14 cellular contexts compared by ENCODE assay signal in genomic region chr19:1932395-1932794, GRCh38. TPM values are rescaled to one million over a fixed set of nuclear protein-coding genes. Genes with fewer than 3 reads are reported as not detected.
DNase-seq lines count a peak whose midpoint lies in the region; ATAC-seq and TF ChIP-seq lines count a peak whose summit lies in the region.
"Had no signal": no experiment of that assay in that cellular context is flagged by ENCODE, and none has a peak within 500 bp of the region (broad histone marks: within the 10 kb centered on the region; RNA-seq: fewer than 3 reads in every experiment).

No MANE protein-coding gene starts in this region.

- H3K4me1 ChIP-seq in GM23338 (ENCODE audit: insufficient read depth): peaks cover 5% of the 10 kb centered on the region; the same call in 1 of the 2 replicates
- H3K4me1 ChIP-seq: BE2C had no signal

- TF ChIP-seq CTCF in GM23338 (conservative IDR thresholded peaks at IDR 0.05; ENCODE audit: low read depth in 2 of 2) (no peak), activated B cell treated with CpG ODN at 0.5 μM for 24 hours (IDR thresholded peaks at IDR 0.05) (no peak)

- POLR2A ChIA-PET in activated B cell treated with CpG ODN at 0.5 μM for 24 hours (lab: Charles Lee): interaction anchor here (0.6 to 2.1 kb wide), 16 partner anchors 9 to 1203 kb away, joined by 3 to 15 read pairs (median 5); partner anchors contain the start of genes BTBD2 and GNA15

- H3K4me1 Mint-ChIP-seq in GM23338 (0 out of 3 replicates have a peak, but pooled peaks cover 3% of the 10 kb centered on the region), activated B cell treated with CpG ODN at 0.5 μM for 24 hours (peaks cover 61% of the 10 kb centered on the region), naive B cell (peaks cover 55 to 75% (median 56%) of the 10 kb centered on the region in 3 donors)
- peaks cover 41 to 59% of the 10 kb centered on the region in 2 donors for H3K4me1 Mint-ChIP-seq in stimulated activated naive B cell treated with anti-CD40 and anti-IgM and Interleukin-4, amounts not matched to agents 10 μg/mL and 1 μg/mL and 100 μg/mL, for 72 hours
- H3K4me1 Mint-ChIP-seq in activated naive CD8-positive, alpha-beta T cell treated with anti-CD3 and anti-CD28 coated beads for 36 hours: peaks cover 11% of the 10 kb centered on the region

- H4K20me1 ChIP-seq in GM23338 (replicated peaks; ENCODE audit: insufficient read depth): no peaks in the 10 kb centered on the region; the same call in 1 of the 2 replicates

- H2AFZ ChIP-seq in GM23338: no peak overlapping the region
- H2AFZ ChIP-seq: GM23248 had no signal

- intact Hi-C loops in activated B cell treated with CpG ODN at 0.5 μM for 24 hours (cut with micrococcal nuclease): loop anchor here (2.0 kb wide), 1 partner anchor 28 kb away; the partner anchor contains the start of genes ADAT3 and SCAMP4

- DNase-seq in GM23338 (ENCODE audit: low spot score) (no peak), activated B cell treated with CpG ODN at 0.5 μM for 24 hours (no peak), naive B cell (no peak), HCEC 1CT (no peak)
- no peak for DNase-seq in stimulated activated naive B cell treated with anti-CD40 and anti-IgM and Interleukin-4, amounts not matched to agents 10 μg/mL and 1 μg/mL and 100 μg/mL, for 72 hours
- DNase-seq in activated naive CD8-positive, alpha-beta T cell treated with anti-CD3 and anti-CD28 coated beads for 36 hours: no peak
- DNase-seq: BE2C; CD4-positive, alpha-beta memory T cell; COR-L47; DND-41; GM23248; H9 had no signal

- no peaks in the 10 kb centered on the region for H3K36me3 ChIP-seq in GM23338 (ENCODE audit: insufficient read depth)
- H3K36me3 ChIP-seq: BE2C had no signal

- H3K9me3 Mint-ChIP-seq in GM23338 (peaks cover 21% of the 10 kb centered on the region), activated B cell treated with CpG ODN at 0.5 μM for 24 hours (peaks cover 5% of the 10 kb centered on the region), naive B cell (peaks cover 0 to 4% (median 0%) of the 10 kb centered on the region in 7 donors)
- peaks cover 7 to 11% of the 10 kb centered on the region in 2 donors for H3K9me3 Mint-ChIP-seq in stimulated activated naive B cell treated with anti-CD40 and anti-IgM and Interleukin-4, amounts not matched to agents 10 μg/mL and 1 μg/mL and 100 μg/mL, for 72 hours
- peaks cover 13% of the 10 kb centered on the region for H3K9me3 Mint-ChIP-seq in activated naive CD8-positive, alpha-beta T cell treated with anti-CD3 and anti-CD28 coated beads for 36 hours

- H3K36me3 Mint-ChIP-seq in GM23338 (ENCODE audit: low read depth): peaks cover 7% of the 10 kb centered on the region; the same call in 2 of the 3 replicates
- peaks cover 7% of the 10 kb centered on the region for H3K36me3 Mint-ChIP-seq in activated B cell treated with CpG ODN at 0.5 μM for 24 hours (ENCODE audit: low read depth)
- H3K36me3 Mint-ChIP-seq in naive B cell: no peaks in the 10 kb centered on the region
- H3K36me3 Mint-ChIP-seq in stimulated activated naive B cell treated with anti-CD40 and anti-IgM and Interleukin-4, amounts not matched to agents 10 μg/mL and 1 μg/mL and 100 μg/mL, for 72 hours: peaks cover 15% of the 10 kb centered on the region in 2 donors
- peaks cover 17% of the 10 kb centered on the region for H3K36me3 Mint-ChIP-seq in activated naive CD8-positive, alpha-beta T cell treated with anti-CD3 and anti-CD28 coated beads for 36 hours

- 0 out of 2 replicates have a peak, but pooled peaks cover 3% of the 10 kb centered on the region for H3F3A ChIP-seq in GM23338 (replicated peaks; ENCODE audit: low read depth)

- CTCF ChIA-PET in activated B cell treated with CpG ODN at 0.5 μM for 24 hours (lab: Charles Lee): interaction anchor here (1.5 to 2.3 kb wide), 3 partner anchors 68 to 178 kb away, joined by 3 to 8 read pairs (median 4); no protein-coding TSS in a partner anchor

- H3K79me2 ChIP-seq in GM23338 (replicated peaks; ENCODE audit: insufficient read depth): no peaks in the 10 kb centered on the region

- ATAC-seq in GM23338 (no peak), activated B cell treated with CpG ODN at 0.5 μM for 24 hours (ENCODE audit: low read depth) (no peak), naive B cell (ENCODE audit: low read depth in 2 of 2) (no peak), GM21515 (IDR thresholded peaks at IDR 0.05; ENCODE audit: unreplicated experiment) (no peak)
- no peak for ATAC-seq in stimulated activated naive B cell treated with anti-CD40 and anti-IgM and Interleukin-4, amounts not matched to agents 10 μg/mL and 1 μg/mL and 100 μg/mL, for 72 hours (replicated peaks)

- H3K27ac ChIP-seq in GM23338 (ENCODE audit: low read depth): no peak overlapping the region
- H3K27ac ChIP-seq: C4-2B, GM23248 had no signal

- H3K4me3 ChIP-seq in GM23338: no peak overlapping the region
- H3K4me3 ChIP-seq: GM23248 had no signal

- H3K4me2 ChIP-seq in GM23338: no peak overlapping the region

- H3K27me3 Mint-ChIP-seq in GM23338 (ENCODE audit: insufficient read depth, low read depth, poor library complexity) (peaks cover 33% of the 10 kb centered on the region), activated B cell treated with CpG ODN at 0.5 μM for 24 hours (no peaks in the 10 kb centered on the region), naive B cell (no peaks in the 10 kb centered on the region)
- no peaks in the 10 kb centered on the region for H3K27me3 Mint-ChIP-seq in stimulated activated naive B cell treated with anti-CD40 and anti-IgM and Interleukin-4, amounts not matched to agents 10 μg/mL and 1 μg/mL and 100 μg/mL, for 72 hours
- H3K27me3 Mint-ChIP-seq in activated naive CD8-positive, alpha-beta T cell treated with anti-CD3 and anti-CD28 coated beads for 36 hours: no peaks in the 10 kb centered on the region
- H3K27me3 Mint-ChIP-seq: CD4-positive, alpha-beta memory T cell had no signal

- no peak overlapping the region for H3K27ac Mint-ChIP-seq in GM23338
- peak overlapping the region; percentile 89 for H3K27ac Mint-ChIP-seq in activated B cell treated with CpG ODN at 0.5 μM for 24 hours
- H3K27ac Mint-ChIP-seq in naive B cell: peak overlapping the region; percentile 97 to 99 (median 99)
- H3K27ac Mint-ChIP-seq in stimulated activated naive B cell treated with anti-CD40 and anti-IgM and Interleukin-4, amounts not matched to agents 10 μg/mL and 1 μg/mL and 100 μg/mL, for 72 hours: peak overlapping the region; percentile 95
- H3K27ac Mint-ChIP-seq in activated naive CD8-positive, alpha-beta T cell treated with anti-CD3 and anti-CD28 coated beads for 36 hours: no peak overlapping the region
- H3K27ac Mint-ChIP-seq: H9 had no signal

- H3K4me3 Mint-ChIP-seq in GM23338: no peak overlapping the region
- H3K4me3 Mint-ChIP-seq in activated B cell treated with CpG ODN at 0.5 μM for 24 hours: no peak overlapping the region
- H3K4me3 Mint-ChIP-seq in naive B cell: peak overlapping the region in 7 of 8 donors; percentile 17 to 92 (median 60)
- H3K4me3 Mint-ChIP-seq in stimulated activated naive B cell treated with anti-CD40 and anti-IgM and Interleukin-4, amounts not matched to agents 10 μg/mL and 1 μg/mL and 100 μg/mL, for 72 hours: peak overlapping the region in 1 of 2 donors; percentile 22
- no peak overlapping the region for H3K4me3 Mint-ChIP-seq in activated naive CD8-positive, alpha-beta T cell treated with anti-CD3 and anti-CD28 coated beads for 36 hours
- H3K4me3 Mint-ChIP-seq: CD4-positive, alpha-beta memory T cell; H9 had no signal

- peaks cover 5% of the 10 kb centered on the region; the same call in 1 of the 2 replicates for H3K27me3 ChIP-seq in GM23338 (ENCODE audit: insufficient read depth)
- H3K27me3 ChIP-seq: BE2C had no signal

- no peaks in the 10 kb centered on the region for H3K9me2 ChIP-seq in GM23338 (ENCODE audit: insufficient read depth)

RNA-seq across cellular contexts. Expression of gene CSNK1G2, which starts 8.6 kb away (rescaled TPM):
- total RNA-seq in GM23338 (2014; rRNA removed; shearing (Covaris generic)): 113 and 147 TPM in 2 replicates
- 39.6 and 55.9 TPM in 2 replicates for polyA plus RNA-seq in GM23338 (2016; fragmentation: Nextera tagmentation; extraction: Ambion mirVana)
- total RNA-seq in activated B cell treated with CpG ODN at 0.5 μM for 24 hours: 83.1 and 89.1 TPM in 2 replicates
- 10 to 100 TPM; 17.6 to 40.7 (median 25.1) TPM for polyA plus RNA-seq in naive B cell (ENCODE audit: low read depth in 6 of 6)
- total RNA-seq in activated naive CD8-positive, alpha-beta T cell treated with anti-CD3 and anti-CD28 coated beads for 36 hours: 10 to 100 TPM; 50.7 to 51.1 TPM

RNA-seq across cellular contexts. Expression of gene ADAT3, which starts 27.2 kb away (rescaled TPM):
- 10.6 and 12.4 TPM in 2 replicates for total RNA-seq in GM23338 (2014; rRNA removed; shearing (Covaris generic))
- polyA plus RNA-seq in GM23338 (2016; fragmentation: Nextera tagmentation; extraction: Ambion mirVana) (7.8 and 7.9 TPM in 2 replicates), naive B cell (ENCODE audit: low read depth in 6 of 6) (1 to 10 TPM; 1.9 to 6.1 (median 3.6) TPM)
- 8.5 and 14.1 TPM in 2 replicates for total RNA-seq in activated B cell treated with CpG ODN at 0.5 μM for 24 hours
- total RNA-seq in activated naive CD8-positive, alpha-beta T cell treated with anti-CD3 and anti-CD28 coated beads for 36 hours: 1 to 10 TPM; 5.7 to 5.9 TPM

RNA-seq across cellular contexts. Expression of gene SCAMP4, which starts 27.2 kb away (rescaled TPM):
- 87.0 and 106 TPM in 2 replicates for total RNA-seq in GM23338 (2014; rRNA removed; shearing (Covaris generic))
- polyA plus RNA-seq in GM23338 (2016; fragmentation: Nextera tagmentation; extraction: Ambion mirVana) (35.5 and 39.4 TPM in 2 replicates), naive B cell (ENCODE audit: low read depth in 6 of 6) (10 to 100 TPM; 18.9 to 35.1 (median 25.6) TPM)
- 47.6 and 59.7 TPM in 2 replicates for total RNA-seq in activated B cell treated with CpG ODN at 0.5 μM for 24 hours
- total RNA-seq in activated naive CD8-positive, alpha-beta T cell treated with anti-CD3 and anti-CD28 coated beads for 36 hours: 10 to 100 TPM; 31.0 to 35.0 TPM

RNA-seq across cellular contexts. Expression of gene ABHD17A, which starts 47.1 kb away (rescaled TPM):
- total RNA-seq in GM23338 (2014; rRNA removed; shearing (Covaris generic)): 68.8 and 99.9 TPM in 2 replicates
- polyA plus RNA-seq in GM23338 (2016; fragmentation: Nextera tagmentation; extraction: Ambion mirVana) (34.2 and 37.1 TPM in 2 replicates), naive B cell (ENCODE audit: low read depth in 6 of 6) (100 to 1,000 TPM in 1 of 6 donors, 10 to 100 TPM in 5; 59.4 to 113 (median 78.2) TPM)
- 57.4 and 64.3 TPM in 2 replicates for total RNA-seq in activated B cell treated with CpG ODN at 0.5 μM for 24 hours
- total RNA-seq in activated naive CD8-positive, alpha-beta T cell treated with anti-CD3 and anti-CD28 coated beads for 36 hours: 100 to 1,000 TPM in 1 of 2 experiments, 10 to 100 TPM in 1; 98.7 to 106 TPM

Comparison
In these comparisons a context has a peak if more than half of its experiments do, and no peak if none do; other contexts are left out.
1. H3K27ac Mint-ChIP-seq: peak in activated B cell treated with CpG ODN at 0.5 μM for 24 hours (single experiment), naive B cell (6 of 6) and stimulated activated naive B cell treated with anti-CD40 and anti-IgM and Interleukin-4, amounts not matched to agents 10 μg/mL and 1 μg/mL and 100 μg/mL, for 72 hours (single experiment); none in GM23338 (single experiment) and activated naive CD8-positive, alpha-beta T cell treated with anti-CD3 and anti-CD28 coated beads for 36 hours (single experiment).
2. H3K4me3 Mint-ChIP-seq: peak in naive B cell (7 of 8); none in GM23338 (single experiment), activated B cell treated with CpG ODN at 0.5 μM for 24 hours (single experiment) and activated naive CD8-positive, alpha-beta T cell treated with anti-CD3 and anti-CD28 coated beads for 36 hours (single experiment).